In genomic region chr10:44978213-44978569, GRCh38 we compare ENCODE assay signal across 11 cellular contexts. TPM values are rescaled to one million over a fixed set of nuclear protein-coding genes. Genes with fewer than 3 reads are reported as not detected.
DNase-seq lines count a peak whose midpoint lies in the region; ATAC-seq and TF ChIP-seq lines count a peak whose summit lies in the region.
"Had no signal": no experiment of that assay in that cellular context is flagged by ENCODE, and none has a peak within 500 bp of the region (broad histone marks: within the 10 kb centered on the region; RNA-seq: fewer than 3 reads in every experiment).

No MANE protein-coding gene starts in this region.

- H3K27ac ChIP-seq in cardiac muscle cell (peak overlapping the region; percentile 91), coronary artery (peak overlapping the region; percentile 95 to 97), muscle layer of colon (ENCODE audit: low read depth, low read length) (peak overlapping the region; percentile 75), urinary bladder (ENCODE audit: low read depth) (peak overlapping the region; percentile 55)

- no peaks in the 10 kb centered on the region for H3K36me3 ChIP-seq in cardiac muscle cell
- peaks cover 10% of the 10 kb centered on the region for H3K36me3 ChIP-seq in muscle layer of colon (ENCODE audit: insufficient read depth, low read length)
- no peaks in the 10 kb centered on the region for H3K36me3 ChIP-seq in urinary bladder (ENCODE audit: insufficient read depth)
- H3K36me3 ChIP-seq: BE2C had no signal

- WGBS in urinary bladder = 25% methylated on average over 4 of the region's 4 CpGs

- ATAC-seq in GM21619 (IDR thresholded peaks at IDR 0.05; ENCODE audit: unreplicated experiment) (no peak), HG03025 (IDR thresholded peaks at IDR 0.05; ENCODE audit: low FRiP score, unreplicated experiment) (no peak)
- ATAC-seq: activated T-cell treated with anti-CD3 and anti-CD28 coated beads, Interleukin-2, amount 50 U/mL, for 4 hours had no signal

- TF ChIP-seq CTCF in cardiac muscle cell (IDR thresholded peaks at IDR 0.05; ENCODE audit: low read depth, low read length) = no peak
- TF ChIP-seq CTCF in coronary artery (IDR thresholded peaks at IDR 0.05) = no peak

- H3K9me3 ChIP-seq in cardiac muscle cell (ENCODE audit: low read depth) (no peaks in the 10 kb centered on the region), muscle layer of colon (ENCODE audit: low read length) (no peaks in the 10 kb centered on the region)
- H3K9me3 ChIP-seq: BE2C had no signal

- peaks cover 71% of the 10 kb centered on the region for H3K4me1 ChIP-seq in cardiac muscle cell (ENCODE audit: low read depth)
- peaks cover 77% of the 10 kb centered on the region for H3K4me1 ChIP-seq in muscle layer of colon (ENCODE audit: insufficient read depth, low read length)
- no peaks in the 10 kb centered on the region for H3K4me1 ChIP-seq in urinary bladder (ENCODE audit: insufficient read depth)

- DNase-seq in cardiac muscle cell (ENCODE audit: low read depth in 1 of 2, low spot score in 1 of 2) = no peak
- no peak for DNase-seq in cardiac septum (ENCODE audit: low spot score)
- DNase-seq in coronary artery (ENCODE audit: low spot score) = no peak
- no peak for DNase-seq in activated CD8-positive, alpha-beta memory T cell treated with anti-CD3 and anti-CD28 coated beads, Interleukin-2, amount 50 U/mL, for 48 hours
- DNase-seq: activated T-cell treated with anti-CD3 and anti-CD28 coated beads, Interleukin-2, amount 50 U/mL, for 4 hours; stimulated activated CD4-positive, alpha-beta T cell treated with anti-CD3 and anti-CD28 coated beads, Interleukin-4, amount 100 ng/mL, for 1 hour had no signal

- no peaks in the 10 kb centered on the region for H3K27me3 ChIP-seq in cardiac muscle cell
- H3K27me3 ChIP-seq in muscle layer of colon (ENCODE audit: control insufficient read depth in 1 of 2, insufficient read depth in 2 of 2, low read length in 2 of 2) = no peaks in the 10 kb centered on the region
- H3K27me3 ChIP-seq: BE2C had no signal

- H3K4me3 ChIP-seq in cardiac muscle cell = peak overlapping the region; percentile 26
- H3K4me3 ChIP-seq in coronary artery = peak overlapping the region; percentile 83
- H3K4me3 ChIP-seq in muscle layer of colon (ENCODE audit: low read depth in 1 of 2, low read length in 2 of 2) = peak overlapping the region; percentile 18 to 95
- H3K4me3 ChIP-seq in urinary bladder (ENCODE audit: low read depth, low read length) = peak overlapping the region; percentile 46

- intact Hi-C loops in cardiac septum (cut with DNase I) = loop anchor here (2.0 to 10.0 kb wide), 3 partner anchors 19 to 103 kb away; partner anchors contain the start of genes RASSF4 and ZNF22

- H3K9ac ChIP-seq in muscle layer of colon (ENCODE audit: low read length) = peak overlapping the region; percentile 74

RNA-seq across cellular contexts. Expression of gene DEPP1, which starts 0.4 kb away (rescaled TPM):
- total RNA-seq in cardiac muscle cell (34.0 and 39.3 TPM in 2 replicates), cardiac septum (45.5 TPM), urinary bladder (15.5 TPM)
- polyA plus RNA-seq in cardiac muscle cell (32.3 and 38.3 TPM in 2 replicates), urinary bladder (51.6 TPM)

RNA-seq across cellular contexts. Expression of gene RASSF4, which starts 18.6 kb away (rescaled TPM):
- total RNA-seq in cardiac muscle cell = 53.2 and 63.6 TPM in 2 replicates
- polyA plus RNA-seq in cardiac muscle cell = 70.7 and 102 TPM in 2 replicates
- total RNA-seq in cardiac septum = 47.5 TPM
- 12.2 TPM for total RNA-seq in urinary bladder
- 55.1 TPM for polyA plus RNA-seq in urinary bladder

RNA-seq across cellular contexts. Expression of gene ZNF22, which starts 22.5 kb away (rescaled TPM):
- total RNA-seq in cardiac muscle cell (18.4 and 22.1 TPM in 2 replicates), cardiac septum (14.9 TPM), urinary bladder (44.4 TPM)
- polyA plus RNA-seq in cardiac muscle cell (31.3 and 48.1 TPM in 2 replicates), urinary bladder (17.1 TPM)

Comparison
In these comparisons a context has a peak if more than half of its experiments do, and no peak if none do; other contexts are left out.
1. H3K4me3 ChIP-seq: peak in every context shown above with its lines; median percentile 83 in coronary artery; 56 in muscle layer of colon; 46 in urinary bladder; 26 in cardiac muscle cell.